Comparison of ENCODE assay signal across 12 cellular contexts in the genomic region with DNA sequence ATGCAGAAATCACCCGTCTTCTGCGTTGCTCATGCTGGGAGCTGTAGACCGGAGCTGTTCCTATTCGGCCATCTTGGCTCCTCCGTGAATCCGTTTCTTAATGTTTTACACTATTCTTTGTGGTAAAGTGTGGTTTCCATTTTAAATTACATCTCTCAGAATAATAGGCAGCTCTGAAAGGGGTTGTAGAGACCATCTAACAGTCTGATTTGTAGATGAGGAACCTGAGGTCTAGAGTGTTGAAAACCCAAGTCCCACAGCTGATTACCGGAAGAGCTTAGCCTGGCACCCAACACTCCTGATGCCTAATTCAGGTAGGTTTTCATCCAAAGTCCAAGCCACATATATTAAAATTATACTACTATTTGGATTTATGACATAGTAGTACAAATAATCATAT.
"Had no signal": no experiment of that assay in that cellular context is flagged by ENCODE, and none has a peak within 500 bp of the region (broad histone marks: within the 10 kb centered on the region; RNA-seq: fewer than 3 reads in every experiment).

No MANE protein-coding gene starts in this region.

- ATAC-seq: activated CD4-positive, alpha-beta T cell treated with anti-CD3 and anti-CD28 coated beads for 36 hours; gastrocnemius medialis; heart right ventricle; right cardiac atrium; stimulated activated memory B cell treated with anti-CD40 and anti-IgM and Interleukin-4, amounts not matched to agents 10 μg/mL and 1 μg/mL and 100 μg/mL, for 72 hours had no signal

- DNase-seq: activated CD4-positive, alpha-beta T cell treated with anti-CD3 and anti-CD28 coated beads for 36 hours; activated CD8-positive, alpha-beta memory T cell treated with anti-CD3 and anti-CD28 coated beads for 24 hours; activated naive CD4-positive, alpha-beta T cell treated with anti-CD3 and anti-CD28 coated beads for 36 hours; central memory CD4-positive, alpha-beta T cell; cortex of kidney; effector CD8-positive, alpha-beta T cell; gastrocnemius medialis; heart right ventricle; right cardiac atrium; T1000; tibial artery had no signal

- H3K4me3 Mint-ChIP-seq: activated CD4-positive, alpha-beta T cell treated with anti-CD3 and anti-CD28 coated beads for 36 hours; activated naive CD4-positive, alpha-beta T cell treated with anti-CD3 and anti-CD28 coated beads for 36 hours; stimulated activated memory B cell treated with anti-CD40 and anti-IgM and Interleukin-4, amounts not matched to agents 10 μg/mL and 1 μg/mL and 100 μg/mL, for 72 hours had no signal

- H3K4me3 ChIP-seq: gastrocnemius medialis, heart right ventricle, tibial artery had no signal

- H3K27me3 ChIP-seq: gastrocnemius medialis, heart right ventricle, tibial artery had no signal

- H3K4me1 ChIP-seq: gastrocnemius medialis, heart right ventricle, tibial artery had no signal

- H3K27me3 Mint-ChIP-seq: activated CD4-positive, alpha-beta T cell treated with anti-CD3 and anti-CD28 coated beads for 36 hours; stimulated activated memory B cell treated with anti-CD40 and anti-IgM and Interleukin-4, amounts not matched to agents 10 μg/mL and 1 μg/mL and 100 μg/mL, for 72 hours had no signal

- H3K4me1 Mint-ChIP-seq: activated CD4-positive, alpha-beta T cell treated with anti-CD3 and anti-CD28 coated beads for 36 hours; stimulated activated memory B cell treated with anti-CD40 and anti-IgM and Interleukin-4, amounts not matched to agents 10 μg/mL and 1 μg/mL and 100 μg/mL, for 72 hours had no signal

- H3K27ac ChIP-seq: gastrocnemius medialis, heart right ventricle, tibial artery had no signal

- H3K27ac Mint-ChIP-seq: activated CD4-positive, alpha-beta T cell treated with anti-CD3 and anti-CD28 coated beads for 36 hours; activated naive CD4-positive, alpha-beta T cell treated with anti-CD3 and anti-CD28 coated beads for 36 hours; stimulated activated memory B cell treated with anti-CD40 and anti-IgM and Interleukin-4, amounts not matched to agents 10 μg/mL and 1 μg/mL and 100 μg/mL, for 72 hours had no signal

- H3K9me3 ChIP-seq: gastrocnemius medialis, tibial artery had no signal

- H3K36me3 ChIP-seq: gastrocnemius medialis had no signal
